18 cellular contexts compared by ENCODE assay signal in the genomic region with DNA sequence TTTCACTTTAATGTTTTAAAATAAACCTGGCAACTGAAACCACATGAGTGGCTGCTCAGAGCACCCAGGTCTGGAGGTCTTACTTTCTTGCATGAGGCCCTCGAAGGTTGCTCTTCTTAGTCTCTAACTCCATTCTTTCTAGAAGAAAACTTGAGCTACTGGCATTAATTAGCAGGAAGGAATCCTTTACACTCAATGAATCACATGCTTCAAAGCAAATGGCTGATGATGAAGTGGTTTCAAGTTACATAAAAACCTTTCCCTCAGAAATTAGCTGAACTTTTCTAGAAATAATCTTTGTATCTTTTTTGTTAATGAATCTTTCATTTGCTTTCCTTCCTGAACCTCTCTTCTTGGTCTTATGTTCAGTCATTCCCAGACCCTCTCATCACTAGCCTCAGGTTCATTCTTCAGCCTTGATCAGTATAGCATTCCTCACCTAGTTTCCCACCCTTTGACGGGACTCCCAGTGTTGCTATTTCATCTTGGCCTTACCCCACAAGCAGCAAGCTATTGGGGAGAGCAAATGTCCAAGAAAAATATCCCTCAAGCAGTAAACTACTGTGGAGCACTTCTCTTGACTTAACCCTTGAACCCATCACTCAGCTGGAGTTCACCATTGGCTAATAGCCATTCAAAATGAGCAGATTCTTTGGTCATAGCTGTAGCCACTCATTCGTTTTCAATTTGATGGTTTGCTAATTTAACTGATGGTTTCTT.
"Had no signal": no experiment of that assay in that cellular context is flagged by ENCODE, and none has a peak within 500 bp of the region (broad histone marks: within the 10 kb centered on the region; RNA-seq: fewer than 3 reads in every experiment).

No MANE protein-coding gene starts in this region.

- ATAC-seq: activated CD8-positive, alpha-beta T cell treated with anti-CD3 and anti-CD28 coated beads, Interleukin-2, amount 10 ng/mL, durations not matched to agents 7 days and 5 days; activated naive CD4-positive, alpha-beta T cell treated with anti-CD3 and anti-CD28 coated beads, Interleukin-2, amount 50 U/mL, for 72 hours; activated T-helper 17 cell treated with anti-CD3 and anti-CD28 coated beads, Interleukin-2, amount 50 U/mL, for 72 hours; left lobe of liver; natural killer cell; stimulated activated naive CD8-positive, alpha-beta T cell treated with anti-CD3 and anti-CD28 coated beads, Interleukin-15, Interleukin-2, amounts not matched to agents 100 U/mL and 50 U/mL, for 24 hours had no signal

- H3K36me3 Mint-ChIP-seq: activated naive CD4-positive, alpha-beta T cell treated with anti-CD3 and anti-CD28 coated beads, Interleukin-2, amount 50 U/mL, for 72 hours; natural killer cell had no signal

- H3K27ac Mint-ChIP-seq: activated CD8-positive, alpha-beta T cell treated with anti-CD3 and anti-CD28 coated beads, Interleukin-2, amount 10 ng/mL, durations not matched to agents 7 days and 5 days; activated naive CD4-positive, alpha-beta T cell treated with anti-CD3 and anti-CD28 coated beads, Interleukin-2, amount 50 U/mL, for 72 hours; activated T-helper 17 cell treated with anti-CD3 and anti-CD28 coated beads, Interleukin-2, amount 50 U/mL, for 72 hours; natural killer cell had no signal

- DNase-seq: activated CD4-positive, alpha-beta T cell treated with anti-CD3 and anti-CD28 coated beads for 1 hour; activated CD4-positive, alpha-beta T cell treated with anti-CD3 and anti-CD28 coated beads, Interleukin-2, amount 50 U/mL, for 1 hour; activated CD8-positive, alpha-beta T cell treated with anti-CD3 and anti-CD28 coated beads, Interleukin-2, amount 10 ng/mL, durations not matched to agents 7 days and 5 days; activated T-cell treated with anti-CD3 and anti-CD28 coated beads, Interleukin-2, amount 50 U/mL, for 1 hour; aorta; cerebellar nuclear complex; kidney; midbrain; natural killer cell; stimulated activated CD4-positive, alpha-beta T cell treated with anti-CD3 and anti-CD28 coated beads, Interleukin-4, amount 100 ng/mL, for 24 hours; stimulated activated naive CD8-positive, alpha-beta T cell treated with anti-CD3 and anti-CD28 coated beads, Interleukin-15, Interleukin-2, amounts not matched to agents 100 U/mL and 50 U/mL, for 24 hours; T-helper 9 cell; upper lobe of left lung had no signal

- H3K27me3 ChIP-seq: right atrium auricular region, upper lobe of left lung had no signal

- H3K4me3 Mint-ChIP-seq: activated CD8-positive, alpha-beta T cell treated with anti-CD3 and anti-CD28 coated beads, Interleukin-2, amount 10 ng/mL, durations not matched to agents 7 days and 5 days; activated T-helper 17 cell treated with anti-CD3 and anti-CD28 coated beads, Interleukin-2, amount 50 U/mL, for 72 hours; natural killer cell had no signal

- H3K4me3 ChIP-seq: prostate gland, right atrium auricular region, upper lobe of left lung had no signal

- H3K27ac ChIP-seq: prostate gland, right atrium auricular region, upper lobe of left lung had no signal

- FAIRE-seq: kidney had no signal

- H3K9me3 ChIP-seq: prostate gland, right atrium auricular region, upper lobe of left lung had no signal

- H3K36me3 ChIP-seq: prostate gland, right atrium auricular region, upper lobe of left lung had no signal

- H3K4me1 ChIP-seq: prostate gland, right atrium auricular region, upper lobe of left lung had no signal

- H3K9me3 Mint-ChIP-seq: activated naive CD4-positive, alpha-beta T cell treated with anti-CD3 and anti-CD28 coated beads, Interleukin-2, amount 50 U/mL, for 72 hours; activated T-helper 17 cell treated with anti-CD3 and anti-CD28 coated beads, Interleukin-2, amount 50 U/mL, for 72 hours; natural killer cell had no signal

- H3K4me1 Mint-ChIP-seq: activated T-helper 17 cell treated with anti-CD3 and anti-CD28 coated beads, Interleukin-2, amount 50 U/mL, for 72 hours; natural killer cell had no signal
